2 cellular contexts compared by ENCODE assay signal in genomic region chr17:80090164-80090563, GRCh38. TPM values are rescaled to one million over a fixed set of nuclear protein-coding genes. Genes with fewer than 3 reads are reported as not detected.
"Had no signal": no experiment of that assay in that cellular context is flagged by ENCODE, and none has a peak within 500 bp of the region (broad histone marks: within the 10 kb centered on the region; RNA-seq: fewer than 3 reads in every experiment).

No MANE protein-coding gene starts in this region.

RNA-seq across cellular contexts. Expression of gene CCDC40, which starts 53.7 kb away (rescaled TPM):
- total RNA-seq: T-helper 1 cell treated with Interleukin-12 subunit alpha and Interleukin-12 subunit beta and Interleukin-4 antibody, amounts not matched to agents 30 ng/mL and 1 ng/mL, for 36 hours; T-helper 2 cell treated with Interferon-gamma antibody and Interleukin-4, amounts not matched to agents 100 ng/mL and 5 ng/mL, for 36 hours had no signal
